In the genomic region with DNA sequence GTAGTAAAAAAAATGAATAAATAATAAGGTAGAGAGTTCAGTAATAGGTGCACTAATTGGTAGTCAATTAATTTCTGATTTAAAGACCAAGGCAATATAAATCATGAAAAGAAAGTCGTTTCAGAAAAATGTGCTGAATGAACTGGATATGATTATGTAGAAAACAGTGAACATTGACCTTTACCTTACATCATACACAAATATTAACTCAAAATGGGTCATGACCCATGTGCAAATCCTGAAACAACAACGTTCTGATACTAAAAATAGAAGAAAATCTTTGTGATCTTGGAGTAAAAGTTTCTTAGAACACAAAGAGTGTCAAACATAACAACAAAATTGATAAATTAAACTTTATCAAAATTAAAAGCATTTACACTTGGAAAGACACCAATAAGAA, we compare ENCODE assay signal across 37 cellular contexts. TPM values are rescaled to one million over a fixed set of nuclear protein-coding genes. Genes with fewer than 3 reads are reported as not detected.
"Had no signal": no experiment of that assay in that cellular context is flagged by ENCODE, and none has a peak within 500 bp of the region (broad histone marks: within the 10 kb centered on the region; RNA-seq: fewer than 3 reads in every experiment).

No MANE protein-coding gene starts in this region.

- H3K4me1 Mint-ChIP-seq: activated B cell treated with CpG ODN at 0.5 μM for 24 hours; activated CD4-positive, alpha-beta T cell treated with anti-CD3 and anti-CD28 coated beads, Interleukin-2, amount 10 ng/mL, durations not matched to agents 24 days and 14 days; activated naive CD8-positive, alpha-beta T cell treated with anti-CD3 and anti-CD28 coated beads for 36 hours; activated T-helper 17 cell treated with anti-CD3 and anti-CD28 coated beads, Interleukin-2, amount 50 U/mL, for 72 hours had no signal

- H3K27ac ChIP-seq: adrenal gland, body of pancreas, brain microvascular endothelial cell, breast epithelium, VCaP had no signal

- H3K36me3 Mint-ChIP-seq: activated CD4-positive, alpha-beta memory T cell treated with anti-CD3 and anti-CD28 coated beads for 36 hours; activated naive CD4-positive, alpha-beta T cell treated with anti-CD3 and anti-CD28 coated beads, Interleukin-2, amount 50 U/mL, for 72 hours; activated naive CD8-positive, alpha-beta T cell treated with anti-CD3 and anti-CD28 coated beads for 36 hours had no signal

- H3K27ac Mint-ChIP-seq: activated B cell treated with CpG ODN at 0.5 μM for 24 hours; activated CD4-positive, alpha-beta memory T cell treated with anti-CD3 and anti-CD28 coated beads for 36 hours; activated CD4-positive, alpha-beta T cell treated with anti-CD3 and anti-CD28 coated beads, Interleukin-2, amount 10 ng/mL, durations not matched to agents 24 days and 14 days; activated CD8-positive, alpha-beta T cell treated with anti-CD3 and anti-CD28 coated beads for 36 hours; activated naive CD4-positive, alpha-beta T cell treated with anti-CD3 and anti-CD28 coated beads for 36 hours; activated naive CD4-positive, alpha-beta T cell treated with anti-CD3 and anti-CD28 coated beads, Interleukin-2, amount 50 U/mL, for 72 hours; activated naive CD8-positive, alpha-beta T cell treated with anti-CD3 and anti-CD28 coated beads for 36 hours; activated T-cell treated with anti-CD3 and anti-CD28 coated beads, Interleukin-2, amount 50 U/mL, for 72 hours; activated T-helper 1 cell treated with anti-CD3 and anti-CD28 coated beads, Interleukin-12 subunit alpha, Interleukin-12 subunit beta, Interleukin-2, Interleukin-4 antibody, amounts not matched to agents 30 ng/mL and 10 ng/mL and 1 ng/mL, durations not matched to agents 14 hours and 24 hours and 36 hours; activated T-helper 17 cell treated with anti-CD3 and anti-CD28 coated beads, Interleukin-2, amount 50 U/mL, for 72 hours; T-helper 1 cell treated with Interleukin-12 subunit alpha and Interleukin-12 subunit beta and Interleukin-4 antibody, amounts not matched to agents 30 μg/mL and 1 μg/mL, for 36 hours; T-helper 2 cell treated with Interferon-gamma antibody and Interleukin-4, amounts not matched to agents 5 μg/mL and 100 μg/mL, for 36 hours had no signal

- H3K4me3 ChIP-seq: adrenal gland, body of pancreas, breast epithelium had no signal

- H3K36me3 ChIP-seq: adrenal gland, brain microvascular endothelial cell, breast epithelium had no signal

- H3K4me1 ChIP-seq: adrenal gland, body of pancreas, breast epithelium had no signal

- FAIRE-seq: astrocyte, TTC549 had no signal

- H3K27me3 Mint-ChIP-seq: activated B cell treated with CpG ODN at 0.5 μM for 24 hours; activated CD4-positive, alpha-beta memory T cell treated with anti-CD3 and anti-CD28 coated beads for 36 hours; activated CD4-positive, alpha-beta T cell treated with anti-CD3 and anti-CD28 coated beads, Interleukin-2, amount 10 ng/mL, durations not matched to agents 24 days and 14 days; activated CD8-positive, alpha-beta T cell treated with anti-CD3 and anti-CD28 coated beads for 36 hours; activated naive CD8-positive, alpha-beta T cell treated with anti-CD3 and anti-CD28 coated beads for 36 hours; activated T-helper 17 cell treated with anti-CD3 and anti-CD28 coated beads, Interleukin-2, amount 50 U/mL, for 72 hours had no signal

- H3K4me3 Mint-ChIP-seq: activated B cell treated with CpG ODN at 0.5 μM for 24 hours; activated CD4-positive, alpha-beta memory T cell treated with anti-CD3 and anti-CD28 coated beads for 36 hours; activated CD4-positive, alpha-beta T cell treated with anti-CD3 and anti-CD28 coated beads, Interleukin-2, amount 10 ng/mL, durations not matched to agents 24 days and 14 days; activated CD8-positive, alpha-beta T cell treated with anti-CD3 and anti-CD28 coated beads for 36 hours; activated naive CD4-positive, alpha-beta T cell treated with anti-CD3 and anti-CD28 coated beads for 36 hours; activated naive CD8-positive, alpha-beta T cell treated with anti-CD3 and anti-CD28 coated beads for 36 hours; activated T-cell treated with anti-CD3 and anti-CD28 coated beads, Interleukin-2, amount 50 U/mL, for 4 hours; activated T-cell treated with anti-CD3 and anti-CD28 coated beads, Interleukin-2, amount 50 U/mL, for 72 hours; activated T-helper 1 cell treated with anti-CD3 and anti-CD28 coated beads, Interleukin-12 subunit alpha, Interleukin-12 subunit beta, Interleukin-2, Interleukin-4 antibody, amounts not matched to agents 30 ng/mL and 10 ng/mL and 1 ng/mL, durations not matched to agents 14 hours and 24 hours and 36 hours; activated T-helper 17 cell treated with anti-CD3 and anti-CD28 coated beads, Interleukin-2, amount 50 U/mL, for 72 hours; T-helper 1 cell treated with Interleukin-12 subunit alpha and Interleukin-12 subunit beta and Interleukin-4 antibody, amounts not matched to agents 30 μg/mL and 1 μg/mL, for 36 hours; T-helper 2 cell treated with Interferon-gamma antibody and Interleukin-4, amounts not matched to agents 5 μg/mL and 100 μg/mL, for 36 hours had no signal

- H3K27me3 ChIP-seq: adrenal gland, body of pancreas, brain microvascular endothelial cell, breast epithelium had no signal

- H3K9me3 Mint-ChIP-seq: activated B cell treated with CpG ODN at 0.5 μM for 24 hours; activated CD4-positive, alpha-beta memory T cell treated with anti-CD3 and anti-CD28 coated beads for 36 hours; activated CD4-positive, alpha-beta T cell treated with anti-CD3 and anti-CD28 coated beads, Interleukin-2, amount 10 ng/mL, durations not matched to agents 24 days and 14 days; activated CD8-positive, alpha-beta T cell treated with anti-CD3 and anti-CD28 coated beads for 36 hours; activated naive CD4-positive, alpha-beta T cell treated with anti-CD3 and anti-CD28 coated beads for 36 hours; activated T-cell treated with anti-CD3 and anti-CD28 coated beads, Interleukin-2, amount 50 U/mL, for 4 hours; activated T-helper 1 cell treated with anti-CD3 and anti-CD28 coated beads, Interleukin-12 subunit alpha, Interleukin-12 subunit beta, Interleukin-2, Interleukin-4 antibody, amounts not matched to agents 30 ng/mL and 10 ng/mL and 1 ng/mL, durations not matched to agents 14 hours and 24 hours and 36 hours; activated T-helper 17 cell treated with anti-CD3 and anti-CD28 coated beads, Interleukin-2, amount 50 U/mL, for 72 hours; T-helper 1 cell treated with Interleukin-12 subunit alpha and Interleukin-12 subunit beta and Interleukin-4 antibody, amounts not matched to agents 30 μg/mL and 1 μg/mL, for 36 hours; T-helper 2 cell treated with Interferon-gamma antibody and Interleukin-4, amounts not matched to agents 5 μg/mL and 100 μg/mL, for 36 hours had no signal

- DNase-seq: activated B cell treated with CpG ODN at 0.5 μM for 24 hours; activated CD4-positive, alpha-beta memory T cell treated with anti-CD3 and anti-CD28 coated beads for 36 hours; activated CD4-positive, alpha-beta T cell treated with anti-CD3 and anti-CD28 coated beads for 4 hours; activated CD4-positive, alpha-beta T cell treated with anti-CD3 and anti-CD28 coated beads, Interleukin-2, amount 10 ng/mL, durations not matched to agents 24 days and 14 days; activated CD4-positive, alpha-beta T cell treated with anti-CD3 and anti-CD28 coated beads, Interleukin-2, amount 50 U/mL, for 1 hour; activated CD4-positive, alpha-beta T cell treated with anti-CD3 and anti-CD28 coated beads, Interleukin-2, amount 50 U/mL, for 4 hours; activated CD4-positive, CD25-positive, alpha-beta regulatory T cell treated with anti-CD3 and anti-CD28 coated beads, Interleukin-2, amount 50 U/mL, for 72 hours; activated CD8-positive, alpha-beta memory T cell treated with anti-CD3 and anti-CD28 coated beads, Interleukin-2, amount 50 U/mL, for 4 hours; activated CD8-positive, alpha-beta T cell treated with anti-CD3 and anti-CD28 coated beads for 36 hours; activated effector memory CD4-positive, alpha-beta T cell treated with anti-CD3 and anti-CD28 coated beads, Interleukin-2, amount 50 U/mL, for 16 hours; activated gamma-delta T cell treated with Interleukin-2 at 50 U/mL for 16 hours; activated naive CD4-positive, alpha-beta T cell; activated naive CD4-positive, alpha-beta T cell treated with anti-CD3 and anti-CD28 coated beads for 36 hours; activated naive CD4-positive, alpha-beta T cell treated with anti-CD3 and anti-CD28 coated beads, Interleukin-2, amount 50 U/mL, for 16 hours; activated naive CD8-positive, alpha-beta T cell treated with anti-CD3 and anti-CD28 coated beads for 36 hours; activated T-cell treated with anti-CD3 and anti-CD28 coated beads for 4 hours; activated T-cell treated with anti-CD3 and anti-CD28 coated beads, Interleukin-2, amount 50 U/mL, for 1 hour; activated T-cell treated with anti-CD3 and anti-CD28 coated beads, Interleukin-2, amount 50 U/mL, for 4 hours; activated T-cell treated with anti-CD3 and anti-CD28 coated beads, Interleukin-2, amount 50 U/mL, for 72 hours; adrenal gland; amniotic stem cell; aorta; body of pancreas; brain microvascular endothelial cell; central memory CD4-positive, alpha-beta T cell; T-helper 2 cell; T-helper 9 cell had no signal

- H3K9me3 ChIP-seq: adrenal gland, body of pancreas, breast epithelium had no signal

- ATAC-seq: activated CD8-positive, alpha-beta T cell treated with anti-CD3 and anti-CD28 coated beads for 36 hours; activated naive CD4-positive, alpha-beta T cell treated with anti-CD3 and anti-CD28 coated beads, Interleukin-2, amount 50 U/mL, for 72 hours; activated T-cell treated with anti-CD3 and anti-CD28 coated beads, Interleukin-2, amount 50 U/mL, for 4 hours; activated T-cell treated with anti-CD3 and anti-CD28 coated beads, Interleukin-2, amount 50 U/mL, for 72 hours; activated T-helper 17 cell treated with anti-CD3 and anti-CD28 coated beads, Interleukin-2, amount 50 U/mL, for 72 hours; body of pancreas had no signal

RNA-seq across cellular contexts. Expression of a gene that starts 39.1 kb away (rescaled TPM):
- total RNA-seq: activated B cell treated with CpG ODN at 0.5 μM for 24 hours; activated CD4-positive, alpha-beta memory T cell treated with anti-CD3 and anti-CD28 coated beads for 36 hours; activated CD4-positive, alpha-beta T cell treated with anti-CD3 and anti-CD28 coated beads, Interleukin-2, amount 10 ng/mL, durations not matched to agents 24 days and 14 days; activated CD8-positive, alpha-beta memory T cell treated with anti-CD3 and anti-CD28 coated beads for 36 hours; activated CD8-positive, alpha-beta T cell treated with anti-CD3 and anti-CD28 coated beads for 36 hours; activated naive CD4-positive, alpha-beta T cell treated with anti-CD3 and anti-CD28 coated beads for 36 hours; activated naive CD4-positive, alpha-beta T cell treated with anti-CD3 and anti-CD28 coated beads, Interleukin-2, amount 50 U/mL, for 72 hours; activated naive CD8-positive, alpha-beta T cell treated with anti-CD3 and anti-CD28 coated beads for 36 hours; activated T-cell treated with anti-CD3 and anti-CD28 coated beads, Interleukin-2, amount 50 U/mL, for 4 hours; activated T-cell treated with anti-CD3 and anti-CD28 coated beads, Interleukin-2, amount 50 U/mL, for 72 hours; activated T-helper 1 cell treated with anti-CD3 and anti-CD28 coated beads, Interleukin-12 subunit alpha, Interleukin-12 subunit beta, Interleukin-2, Interleukin-4 antibody, amounts not matched to agents 30 ng/mL and 10 ng/mL and 1 ng/mL, durations not matched to agents 14 hours and 24 hours and 36 hours; activated T-helper 17 cell treated with anti-CD3 and anti-CD28 coated beads, Interleukin-2, amount 50 U/mL, for 72 hours had no signal
